ENCODE assay signal across 10 cellular contexts in genomic region chr9:111622626-111623025, GRCh38. TPM values are rescaled to one million over a fixed set of nuclear protein-coding genes. Genes with fewer than 3 reads are reported as not detected.
DNase-seq lines count a peak whose midpoint lies in the region; ATAC-seq and TF ChIP-seq lines count a peak whose summit lies in the region.
"Had no signal": no experiment of that assay in that cellular context is flagged by ENCODE, and none has a peak within 500 bp of the region (broad histone marks: within the 10 kb centered on the region; RNA-seq: fewer than 3 reads in every experiment).

No MANE protein-coding gene starts in this region.

- DNase-seq in HCEC 1CT (peak; percentile 68), SK-N-SH (no peak), iPS-NIHi11 (ENCODE audit: low spot score) (peak; percentile 16), upper lobe of right lung (peak; percentile 68), BE2C (no peak), DMS 273 (lab: John Stamatoyannopoulos, UW; ENCODE audit: unreplicated experiment) (no peak)
- no peak for DNase-seq in activated naive CD4-positive, alpha-beta T cell treated with anti-CD3 and anti-CD28 coated beads, Interleukin-2, amount 50 U/mL, for 16 hours
- DNase-seq: activated CD4-positive, alpha-beta memory T cell treated with anti-CD3 and anti-CD28 coated beads, Interleukin-2, amount 10 ng/mL, durations not matched to agents 7 days and 5 days; foreskin keratinocyte; NCI-H1436 had no signal

- H3K36me3 ChIP-seq in SK-N-SH (replicated peaks in 1 of 2; ENCODE audit: control insufficient read depth in 1 of 2, insufficient read depth in 2 of 2, low read length in 1 of 2) (no peaks in the 10 kb centered on the region), upper lobe of right lung (no peaks in the 10 kb centered on the region), BE2C (no peaks in the 10 kb centered on the region)

- no peaks in the 10 kb centered on the region for H3K9me2 ChIP-seq in SK-N-SH

- 57% methylated on average over 3 of the region's 3 CpGs for WGBS in SK-N-SH (ENCODE audit: low lambda C conversion rate)

- intact Hi-C loops in upper lobe of right lung (cut with DNase I), result no loop called here

- H3K4me3 ChIP-seq in SK-N-SH (ENCODE audit: low read depth in 2 of 2, low read length in 1 of 2), result no peak overlapping the region
- no peak overlapping the region for H3K4me3 ChIP-seq in upper lobe of right lung
- H3K4me3 ChIP-seq in BE2C (ENCODE audit: low read depth, low read length), result no peak overlapping the region

- no peaks in the 10 kb centered on the region for H3K9me3 ChIP-seq in SK-N-SH
- no peaks in the 10 kb centered on the region for H3K9me3 ChIP-seq in upper lobe of right lung
- H3K9me3 ChIP-seq in BE2C, result no peaks in the 10 kb centered on the region

- no peak for TF ChIP-seq EP300 in SK-N-SH (IDR thresholded peaks at IDR 0.05; ENCODE audit: borderline replicate concordance in 1 of 2, low read depth in 1 of 2, low read length in 1 of 2)

- no peak overlapping the region for H2AFZ ChIP-seq in SK-N-SH (ENCODE audit: low read depth)

- CTCF ChIA-PET in SK-N-SH (lab: Yijun Ruan, JAX), result interaction anchor here (0.9 to 4.4 kb wide), 2 partner anchors 9 to 25 kb away, joined by 4 to 44 read pairs; partner anchors contain the start of gene DNAJC25

- TF ChIP-seq RAD21 in SK-N-SH (IDR thresholded peaks at IDR 0.05; ENCODE audit: low read length), result no peak

- ATAC-seq in upper lobe of right lung, result peak; percentile 75

- H3K9ac ChIP-seq in SK-N-SH, result no peak overlapping the region

- POLR2A ChIA-PET in SK-N-SH (lab: Yijun Ruan, JAX), result no interaction called here

- TF ChIP-seq CTCF in SK-N-SH (IDR thresholded peaks at IDR 0.05), result no peak
- TF ChIP-seq CTCF in upper lobe of right lung (IDR thresholded peaks at IDR 0.05), result no peak
- TF ChIP-seq CTCF in BE2C (IDR thresholded peaks at IDR 0.05; ENCODE audit: low read depth, low read length), result no peak

- H3F3A ChIP-seq in SK-N-SH (replicated peaks; ENCODE audit: insufficient read depth), result no peaks in the 10 kb centered on the region

- no peaks in the 10 kb centered on the region for H4K20me1 ChIP-seq in SK-N-SH (ENCODE audit: insufficient read depth)

- no peaks in the 10 kb centered on the region for H3K79me2 ChIP-seq in SK-N-SH (ENCODE audit: insufficient read depth)

- H3K27me3 ChIP-seq in SK-N-SH (ENCODE audit: insufficient read depth) (no peaks in the 10 kb centered on the region), upper lobe of right lung (no peaks in the 10 kb centered on the region), BE2C (no peaks in the 10 kb centered on the region)
- H3K27me3 ChIP-seq: foreskin keratinocyte had no signal

- H3K27ac ChIP-seq in SK-N-SH (ENCODE audit: low read depth in 2 of 2, low read length in 1 of 2) (no peak overlapping the region), upper lobe of right lung (no peak overlapping the region)
- H3K27ac ChIP-seq: foreskin keratinocyte had no signal

- H3K4me1 ChIP-seq in SK-N-SH (ENCODE audit: control insufficient read depth in 1 of 2, insufficient read depth in 2 of 2, low read depth in 1 of 2, low read length in 1 of 2), result no peaks in the 10 kb centered on the region
- H3K4me1 ChIP-seq in upper lobe of right lung, result peaks cover 8% of the 10 kb centered on the region
- H3K4me1 ChIP-seq in BE2C, result no peaks in the 10 kb centered on the region
- H3K4me1 ChIP-seq: foreskin keratinocyte had no signal

- no peak overlapping the region for H3K4me2 ChIP-seq in SK-N-SH

TF ChIP-seq in SK-N-SH, 30 proteins besides CTCF, POLR2A, EP300 and RAD21:
- no peak for TF ChIP-seq GABPA (IDR thresholded peaks at IDR 0.05; ENCODE audit: low read depth)
- no peak for TF ChIP-seq FOXJ3 (CRISPR knock-in tag; IDR thresholded peaks at IDR 0.05)
- no peak for TF ChIP-seq NRF1 (IDR thresholded peaks at IDR 0.05; ENCODE audit: low read depth, low read length)
- TF ChIP-seq RFX5 (IDR thresholded peaks at IDR 0.05; ENCODE audit: low read length), result no peak
- TF ChIP-seq MEF2A (IDR thresholded peaks at IDR 0.05; ENCODE audit: borderline replicate concordance, low read depth), result no peak
- TF ChIP-seq, protein P1, sequence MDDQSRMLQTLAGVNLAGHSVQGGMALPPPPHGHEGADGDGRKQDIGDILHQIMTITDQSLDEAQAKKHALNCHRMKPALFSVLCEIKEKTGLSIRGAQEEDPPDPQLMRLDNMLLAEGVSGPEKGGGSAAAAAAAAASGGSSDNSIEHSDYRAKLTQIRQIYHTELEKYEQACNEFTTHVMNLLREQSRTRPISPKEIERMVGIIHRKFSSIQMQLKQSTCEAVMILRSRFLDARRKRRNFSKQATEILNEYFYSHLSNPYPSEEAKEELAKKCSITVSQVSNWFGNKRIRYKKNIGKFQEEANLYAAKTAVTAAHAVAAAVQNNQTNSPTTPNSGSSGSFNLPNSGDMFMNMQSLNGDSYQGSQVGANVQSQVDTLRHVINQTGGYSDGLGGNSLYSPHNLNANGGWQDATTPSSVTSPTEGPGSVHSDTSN (IDR thresholded peaks at IDR 0.05), result peak; percentile 35; the same call in 1 of the 2 replicates
- TF ChIP-seq, protein P2, sequence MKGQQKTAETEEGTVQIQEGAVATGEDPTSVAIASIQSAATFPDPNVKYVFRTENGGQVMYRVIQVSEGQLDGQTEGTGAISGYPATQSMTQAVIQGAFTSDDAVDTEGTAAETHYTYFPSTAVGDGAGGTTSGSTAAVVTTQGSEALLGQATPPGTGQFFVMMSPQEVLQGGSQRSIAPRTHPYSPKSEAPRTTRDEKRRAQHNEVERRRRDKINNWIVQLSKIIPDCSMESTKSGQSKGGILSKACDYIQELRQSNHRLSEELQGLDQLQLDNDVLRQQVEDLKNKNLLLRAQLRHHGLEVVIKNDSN (IDR thresholded peaks at IDR 0.05; ENCODE audit: borderline replicate concordance, low read depth), result no peak
- peak; percentile 34; the same call in 1 of the 2 replicates for TF ChIP-seq JUND (IDR thresholded peaks at IDR 0.05)
- peak; percentile 34; the same call in 1 of the 2 replicates for TF ChIP-seq FOSL2 (IDR thresholded peaks at IDR 0.05; ENCODE audit: borderline replicate concordance, low read depth)
- TF ChIP-seq, protein P3, sequence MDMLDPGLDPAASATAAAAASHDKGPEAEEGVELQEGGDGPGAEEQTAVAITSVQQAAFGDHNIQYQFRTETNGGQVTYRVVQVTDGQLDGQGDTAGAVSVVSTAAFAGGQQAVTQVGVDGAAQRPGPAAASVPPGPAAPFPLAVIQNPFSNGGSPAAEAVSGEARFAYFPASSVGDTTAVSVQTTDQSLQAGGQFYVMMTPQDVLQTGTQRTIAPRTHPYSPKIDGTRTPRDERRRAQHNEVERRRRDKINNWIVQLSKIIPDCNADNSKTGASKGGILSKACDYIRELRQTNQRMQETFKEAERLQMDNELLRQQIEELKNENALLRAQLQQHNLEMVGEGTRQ (IDR thresholded peaks at IDR 0.05; ENCODE audit: borderline replicate concordance, low read depth, low read length), result no peak
- TF ChIP-seq SIN3A (IDR thresholded peaks at IDR 0.05; ENCODE audit: borderline replicate concordance, low read depth, low read length), result no peak
- TF ChIP-seq SMC3 (IDR thresholded peaks at IDR 0.05; ENCODE audit: low read depth, low read length), result no peak
- TF ChIP-seq IRF3 (IDR thresholded peaks at IDR 0.05; ENCODE audit: low read depth, low read length), result no peak
- no peak for TF ChIP-seq TEAD4 (IDR thresholded peaks at IDR 0.05; ENCODE audit: borderline replicate concordance, insufficient read depth)

RNA-seq across cellular contexts. Expression of gene DNAJC25, which starts 8.5 kb away (rescaled TPM):
- polyA plus RNA-seq in SK-N-SH (2012; rRNA removed), result 3.3 and 4.4 TPM in 2 replicates
- polyA plus RNA-seq in SK-N-SH (2012; cell fraction: cytosol; rRNA removed), result 4.5 and 6.2 TPM in 2 replicates
- polyA plus RNA-seq in SK-N-SH (2012; cell fraction: nucleus; rRNA removed), result 3.0 and 4.4 TPM in 2 replicates
- 6.6 TPM for total RNA-seq in upper lobe of right lung
- polyA plus RNA-seq in BE2C (2012; ENCODE audit: insufficient read depth, insufficient read length, low read depth), result 16.8 TPM

RNA-seq across cellular contexts. Expression of gene PTGR1, which starts 23.2 kb away (rescaled TPM):
- polyA plus RNA-seq in SK-N-SH (2012; rRNA removed), result 33.0 and 38.4 TPM in 2 replicates
- 43.4 and 51.2 TPM in 2 replicates for polyA plus RNA-seq in SK-N-SH (2012; cell fraction: cytosol; rRNA removed)
- polyA plus RNA-seq in SK-N-SH (2012; cell fraction: nucleus; rRNA removed), result 13.4 and 20.9 TPM in 2 replicates
- 38.0 TPM for total RNA-seq in upper lobe of right lung
- polyA plus RNA-seq in BE2C (2012; ENCODE audit: insufficient read depth, insufficient read length, low read depth), result 1.4 TPM

RNA-seq across cellular contexts. Expression of gene GNG10, which starts 38.8 kb away (rescaled TPM):
- polyA plus RNA-seq in SK-N-SH (2012; rRNA removed), result 57.7 and 69.3 TPM in 2 replicates
- polyA plus RNA-seq in SK-N-SH (2012; cell fraction: cytosol; rRNA removed), result 88.8 and 113 TPM in 2 replicates
- 14.8 and 14.9 TPM in 2 replicates for polyA plus RNA-seq in SK-N-SH (2012; cell fraction: nucleus; rRNA removed)
- total RNA-seq in upper lobe of right lung, result 33.4 TPM
- polyA plus RNA-seq in BE2C (2012; ENCODE audit: insufficient read depth, insufficient read length, low read depth), result 34.4 TPM

Comparison
In these comparisons a context has a peak if more than half of its experiments do, and no peak if none do; other contexts are left out.
1. DNase-seq: peak in HCEC 1CT (single experiment), iPS-NIHi11 (single experiment) and upper lobe of right lung (single experiment); none in SK-N-SH (single experiment), activated naive CD4-positive, alpha-beta T cell treated with anti-CD3 and anti-CD28 coated beads, Interleukin-2, amount 50 U/mL, for 16 hours (single experiment), BE2C (single experiment) and DMS 273 (single experiment).